Comparison of ENCODE assay signal across 8 cellular contexts in the genomic region with DNA sequence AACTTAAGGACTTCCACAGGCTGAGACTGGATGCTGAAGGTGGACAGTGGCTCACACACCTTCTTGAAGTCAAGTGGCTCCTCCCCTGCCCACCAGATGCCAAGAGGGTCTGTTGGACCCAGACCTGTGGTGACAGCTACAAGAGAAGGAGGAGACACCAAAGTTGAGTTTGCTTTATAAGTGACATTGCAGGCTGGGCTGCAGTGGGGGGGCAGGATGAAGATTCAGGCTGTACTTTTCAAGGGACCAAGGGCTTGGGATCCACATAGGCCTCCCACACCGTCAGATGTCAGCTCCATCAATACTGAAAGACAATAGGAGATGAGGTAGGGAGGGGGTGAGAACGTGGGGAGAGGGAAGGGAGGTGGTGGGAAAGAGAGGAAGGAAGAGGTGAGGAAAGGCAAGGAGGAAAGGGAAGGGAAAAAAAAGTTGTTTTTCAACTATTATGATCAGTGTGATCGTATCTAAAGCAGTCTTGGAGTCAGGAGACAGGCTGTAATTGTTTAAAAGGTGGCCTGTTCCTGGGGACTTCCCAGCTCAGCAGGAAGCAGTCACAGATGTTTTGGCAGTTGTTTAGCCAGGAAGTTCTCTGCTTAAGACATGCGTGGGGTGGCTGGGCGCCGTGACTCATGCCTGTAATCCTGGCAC.
DNase-seq lines count a peak whose midpoint lies in the region; ATAC-seq and TF ChIP-seq lines count a peak whose summit lies in the region.

No MANE protein-coding gene starts in this region.

- TF ChIP-seq POLR2A in heart left ventricle (IDR thresholded peaks at IDR 0.05) = no peak

- peak overlapping the region in 2 of 10 experiments; percentile 23 to 29; a peak in 5 of 20 replicates for H3K4me3 ChIP-seq in BLaER1 treated with 17β-estradiol and CSF1 and Interleukin-3, amounts not matched to agents 10 nM and 100 nM
- H3K4me3 ChIP-seq in NT2/D1 (ENCODE audit: insufficient read length, low read depth) (no peak overlapping the region), heart left ventricle (no peak overlapping the region)

- intact Hi-C loops in heart left ventricle (cut with DNase I) = loop anchor here in 4 of 10 donors (5.0 to 10.0 kb wide), 6 partner anchors 50 to 150 kb away; a partner anchor contains a TSS

- ATAC-seq in GM21786 (IDR thresholded peaks at IDR 0.05; ENCODE audit: unreplicated experiment) = peak; percentile 91
- peak; percentile 99 for ATAC-seq in activated T-helper 17 cell treated with anti-CD3 and anti-CD28 coated beads, Interleukin-2, amount 50 U/mL, for 72 hours (replicated peaks)
- peak; percentile 82 to 96 (median 90) for ATAC-seq in heart left ventricle
- no peak for ATAC-seq in GM18498 (IDR thresholded peaks at IDR 0.05; ENCODE audit: unreplicated experiment)

- peaks cover 22 to 37% (median 25%) of the 10 kb centered on the region in 10 experiments for H3K4me1 ChIP-seq in BLaER1 treated with 17β-estradiol and CSF1 and Interleukin-3, amounts not matched to agents 10 nM and 100 nM
- H3K4me1 ChIP-seq in NT2/D1 (ENCODE audit: insufficient read depth, insufficient read length) = peaks cover 12% of the 10 kb centered on the region
- peaks cover 0 to 27% (median 8%) of the 10 kb centered on the region in 12 donors for H3K4me1 ChIP-seq in heart left ventricle

- DNase-seq in NT2/D1 (ENCODE audit: low read depth, low spot score) (peak; percentile 81), heart left ventricle (peak; percentile 65 to 82 (median 70)), smooth muscle cell of the brain vasculature (ENCODE audit: low read depth, low spot score) (peak; percentile 21), DMS79 treated with DMSO at 0.1 percent for 48 hours (lab: John Stamatoyannopoulos, UW) (no peak)

- no peaks in the 10 kb centered on the region for H4K20me1 ChIP-seq in BLaER1 treated with 17β-estradiol and CSF1 and Interleukin-3, amounts not matched to agents 10 nM and 100 nM

- H3K27ac ChIP-seq in BLaER1 treated with 17β-estradiol and CSF1 and Interleukin-3, amounts not matched to agents 10 nM and 100 nM = peak overlapping the region; percentile 54 to 86 (median 81)
- peak overlapping the region; percentile 30 to 90 (median 70) for H3K27ac ChIP-seq in heart left ventricle

- TF ChIP-seq CTCF in heart left ventricle (IDR thresholded peaks at IDR 0.05) = no peak

- H3K9ac ChIP-seq in BLaER1 treated with 17β-estradiol and CSF1 and Interleukin-3, amounts not matched to agents 10 nM and 100 nM = peak overlapping the region in 10 of 11 experiments; percentile 43 to 71 (median 57); a peak in 19 of 22 replicates
- H3K9ac ChIP-seq in NT2/D1 (ENCODE audit: insufficient read length, low read depth) = no peak overlapping the region

- H3K36me3 Mint-ChIP-seq in activated T-helper 17 cell treated with anti-CD3 and anti-CD28 coated beads, Interleukin-2, amount 50 U/mL, for 72 hours (ENCODE audit: low read depth) = no peaks in the 10 kb centered on the region

- peak overlapping the region; percentile 83 for H3K4me3 Mint-ChIP-seq in activated T-helper 17 cell treated with anti-CD3 and anti-CD28 coated beads, Interleukin-2, amount 50 U/mL, for 72 hours

- peak overlapping the region; percentile 8 to 56 (median 49) for H3K4me2 ChIP-seq in BLaER1 treated with 17β-estradiol and CSF1 and Interleukin-3, amounts not matched to agents 10 nM and 100 nM

- peak overlapping the region; percentile 99 for H3K27ac Mint-ChIP-seq in activated T-helper 17 cell treated with anti-CD3 and anti-CD28 coated beads, Interleukin-2, amount 50 U/mL, for 72 hours

- no peaks in the 10 kb centered on the region for H3K27me3 Mint-ChIP-seq in activated T-helper 17 cell treated with anti-CD3 and anti-CD28 coated beads, Interleukin-2, amount 50 U/mL, for 72 hours

- peaks cover 75 to 99% (median 92%) of the 10 kb centered on the region in 11 experiments for H3K9me3 ChIP-seq in BLaER1 treated with 17β-estradiol and CSF1 and Interleukin-3, amounts not matched to agents 10 nM and 100 nM (replicated peaks in 1 of 11)
- H3K9me3 ChIP-seq in NT2/D1 (ENCODE audit: insufficient read depth, low read length) (0 out of 2 replicates have a peak, but pooled peaks cover 4% of the 10 kb centered on the region), heart left ventricle (peaks cover 0 to 5% (median 0%) of the 10 kb centered on the region in 12 donors)

- no peaks in the 10 kb centered on the region for H3K27me3 ChIP-seq in BLaER1 treated with 17β-estradiol and CSF1 and Interleukin-3, amounts not matched to agents 10 nM and 100 nM
- no peaks in the 10 kb centered on the region for H3K27me3 ChIP-seq in NT2/D1 (ENCODE audit: insufficient read depth, insufficient read length)
- no peaks in the 10 kb centered on the region for H3K27me3 ChIP-seq in heart left ventricle

- peaks cover 8% of the 10 kb centered on the region for H3K9me3 Mint-ChIP-seq in activated T-helper 17 cell treated with anti-CD3 and anti-CD28 coated beads, Interleukin-2, amount 50 U/mL, for 72 hours

- WGBS in heart left ventricle, 4 donors = 43 to 54% (median 47%) methylated on average over 6 of the region's 6 CpGs

- peaks cover 14% of the 10 kb centered on the region for H3K4me1 Mint-ChIP-seq in activated T-helper 17 cell treated with anti-CD3 and anti-CD28 coated beads, Interleukin-2, amount 50 U/mL, for 72 hours

- peaks cover 0 to 6% (median 0%) of the 10 kb centered on the region in 11 experiments; a peak in 6 of 22 replicates for H3K36me3 ChIP-seq in BLaER1 treated with 17β-estradiol and CSF1 and Interleukin-3, amounts not matched to agents 10 nM and 100 nM
- H3K36me3 ChIP-seq in NT2/D1 (ENCODE audit: insufficient read depth, insufficient read length, low read length) (no peaks in the 10 kb centered on the region), heart left ventricle (no peaks in the 10 kb centered on the region)
